ENCODE assay signal across 18 cellular contexts in the genomic region with DNA sequence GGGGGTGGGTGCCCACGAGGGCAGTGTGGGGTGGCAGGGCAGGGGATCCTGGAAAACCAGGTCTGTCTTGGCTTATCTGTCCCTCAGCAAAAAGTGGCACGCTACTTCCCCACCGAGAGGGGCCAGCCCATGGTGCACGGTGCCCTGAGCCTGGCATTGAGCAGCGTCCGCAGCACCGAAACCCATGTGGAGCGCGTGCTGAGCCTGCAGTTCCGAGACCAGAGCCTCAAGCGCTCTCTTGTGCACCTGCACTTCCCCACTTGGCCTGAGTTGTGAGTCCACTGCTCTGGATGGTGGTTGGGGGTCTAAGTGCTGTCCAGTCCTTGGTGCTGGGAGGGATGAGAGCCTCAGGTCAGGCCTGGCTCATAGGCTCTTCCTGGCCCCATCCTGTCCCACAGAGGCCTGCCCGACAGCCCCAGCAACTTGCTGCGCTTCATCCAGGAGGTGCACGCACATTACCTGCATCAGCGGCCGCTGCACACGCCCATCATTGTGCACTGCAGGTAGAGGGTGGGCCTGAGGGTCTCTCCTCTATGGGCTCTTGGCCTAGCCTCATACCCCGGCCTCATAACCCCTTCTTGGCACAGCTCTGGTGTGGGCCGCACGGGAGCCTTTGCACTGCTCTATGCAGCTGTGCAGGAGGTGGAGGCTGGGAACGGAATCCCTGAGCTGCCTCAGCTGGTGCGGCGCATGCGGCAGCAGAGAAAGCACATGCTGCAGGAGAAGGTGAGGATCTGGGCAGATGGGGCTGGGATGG.
"Had no signal": no experiment of that assay in that cellular context is flagged by ENCODE, and none has a peak within 500 bp of the region (broad histone marks: within the 10 kb centered on the region; RNA-seq: fewer than 3 reads in every experiment).

No MANE protein-coding gene starts in this region.

- H3K4me3 Mint-ChIP-seq: activated naive CD4-positive, alpha-beta T cell treated with anti-CD3 and anti-CD28 coated beads, Interleukin-2, amount 10 ng/mL, durations not matched to agents 7 days and 5 days; natural killer cell treated with Interleukin-12 subunit alpha and Interleukin-12 subunit beta and Interleukin-15 and Interleukin-18, amount 100 ng/mL, for 72 hours; T-cell had no signal

- H3K4me1 Mint-ChIP-seq: activated naive CD4-positive, alpha-beta T cell treated with anti-CD3 and anti-CD28 coated beads, Interleukin-2, amount 10 ng/mL, durations not matched to agents 7 days and 5 days; T-cell had no signal

- H3K27me3 Mint-ChIP-seq: activated naive CD4-positive, alpha-beta T cell treated with anti-CD3 and anti-CD28 coated beads, Interleukin-2, amount 10 ng/mL, durations not matched to agents 7 days and 5 days; natural killer cell treated with Interleukin-12 subunit alpha and Interleukin-12 subunit beta and Interleukin-15 and Interleukin-18, amount 100 ng/mL, for 72 hours; T-cell had no signal

- H3K27ac Mint-ChIP-seq: activated naive CD4-positive, alpha-beta T cell treated with anti-CD3 and anti-CD28 coated beads, Interleukin-2, amount 10 ng/mL, durations not matched to agents 7 days and 5 days; natural killer cell treated with Interleukin-12 subunit alpha and Interleukin-12 subunit beta and Interleukin-15 and Interleukin-18, amount 100 ng/mL, for 72 hours; T-cell had no signal

- H3K4me1 ChIP-seq: adrenal gland, psoas muscle had no signal

- H3K27ac ChIP-seq: adrenal gland, coronary artery, psoas muscle, tibial nerve, vagina had no signal

- H3K4me3 ChIP-seq: adrenal gland, coronary artery, psoas muscle, tibial nerve, vagina had no signal

- H3K9me3 ChIP-seq: adrenal gland, psoas muscle, tibial nerve, vagina had no signal

- DNase-seq: activated CD4-positive, alpha-beta T cell treated with anti-CD3 and anti-CD28 coated beads, Interleukin-2, amount 50 U/mL, for 1 hour; activated CD8-positive, alpha-beta memory T cell treated with anti-CD3 and anti-CD28 coated beads for 24 hours; activated naive CD4-positive, alpha-beta T cell treated with anti-CD3 and anti-CD28 coated beads, Interleukin-2, amount 10 ng/mL, durations not matched to agents 7 days and 5 days; effector CD8-positive, alpha-beta T cell; foreskin fibroblast; glutamatergic neuron; kidney glomerular epithelial cell; psoas muscle; stimulated activated CD4-positive, alpha-beta T cell treated with anti-CD3 and anti-CD28 coated beads, Interleukin-12 subunit alpha, Interleukin-12 subunit beta, amount 100 ng/mL, for 4 hours; stimulated activated CD4-positive, alpha-beta T cell treated with anti-CD3 and anti-CD28 coated beads, Interleukin-2, amount 100 ng/mL, for 24 hours; T-cell; T1000 had no signal

- H3K9me3 Mint-ChIP-seq: activated naive CD4-positive, alpha-beta T cell treated with anti-CD3 and anti-CD28 coated beads, Interleukin-2, amount 10 ng/mL, durations not matched to agents 7 days and 5 days; natural killer cell treated with Interleukin-12 subunit alpha and Interleukin-12 subunit beta and Interleukin-15 and Interleukin-18, amount 100 ng/mL, for 72 hours; T-cell had no signal

- H3K27me3 ChIP-seq: adrenal gland, tibial nerve, vagina had no signal

- ATAC-seq: activated CD4-positive, CD25-positive, alpha-beta regulatory T cell treated with anti-CD3 and anti-CD28 coated beads, Interleukin-2, amount 50 U/mL, for 24 hours; natural killer cell treated with Interleukin-12 subunit alpha and Interleukin-12 subunit beta and Interleukin-15 and Interleukin-18, amount 100 ng/mL, for 72 hours; psoas muscle; T-cell had no signal
